ENCODE assay signal across 15 cellular contexts in the genomic region with DNA sequence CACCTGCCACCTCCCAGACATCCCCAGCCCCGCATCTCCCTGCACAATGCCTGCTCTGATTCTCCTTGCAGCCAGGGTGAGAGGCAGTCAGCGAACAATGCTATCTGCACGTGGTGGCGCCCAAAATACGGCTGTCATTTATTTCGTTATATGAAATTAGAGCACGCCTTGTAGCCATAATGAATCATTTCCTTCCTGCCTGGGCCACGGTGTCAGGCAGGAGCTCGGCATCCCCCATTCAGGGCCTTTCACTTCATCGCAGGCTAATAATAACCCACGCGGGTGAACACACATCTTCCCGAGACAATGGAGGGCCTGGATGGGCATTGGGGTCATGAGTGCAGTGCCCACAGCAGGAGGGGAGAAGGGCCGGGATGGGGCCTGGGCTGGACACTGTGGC.
A peak's percentile ranks its signal among the peaks of the same experiment; 100 is the strongest.
DNase-seq lines count a peak whose midpoint lies in the region; ATAC-seq, FAIRE-seq and TF ChIP-seq lines count a peak whose summit lies in the region.
"Had no signal": no experiment of that assay in that cellular context is flagged by ENCODE, and none has a peak within 500 bp of the region (broad histone marks: within the 10 kb centered on the region; RNA-seq: fewer than 3 reads in every experiment).

No MANE protein-coding gene starts in this region.

- H3K4me3 Mint-ChIP-seq in stimulated activated naive B cell treated with anti-CD40 and anti-IgM and Interleukin-4, amounts not matched to agents 10 μg/mL and 1 μg/mL and 100 μg/mL, for 72 hours, result no peak overlapping the region

- H3K9ac ChIP-seq in HepG2 (ENCODE audit: insufficient read depth, low read depth, low read length), result no peak overlapping the region
- no peak overlapping the region for H3K9ac ChIP-seq in endothelial cell of umbilical vein (replicated peaks; ENCODE audit: extremely low read depth, insufficient read depth, low read length)
- no peak overlapping the region for H3K9ac ChIP-seq in PC-3 (ENCODE audit: low read length)

- H3K9me3 ChIP-seq in right lobe of liver (no peaks in the 10 kb centered on the region), HepG2 (ENCODE audit: low read length) (no peaks in the 10 kb centered on the region), endothelial cell of umbilical vein (replicated peaks; ENCODE audit: control insufficient read depth, insufficient read depth, low read length) (no peaks in the 10 kb centered on the region), PC-3 (ENCODE audit: low read length) (no peaks in the 10 kb centered on the region)
- H3K9me3 ChIP-seq: heart right ventricle, upper lobe of left lung had no signal

- H3K36me3 ChIP-seq in right lobe of liver, result no peaks in the 10 kb centered on the region
- no peaks in the 10 kb centered on the region for H3K36me3 ChIP-seq in HepG2 (replicated peaks in 1 of 2; ENCODE audit: control insufficient read depth in 1 of 2, insufficient read depth in 2 of 2, low read length in 2 of 2)
- no peaks in the 10 kb centered on the region for H3K36me3 ChIP-seq in endothelial cell of umbilical vein (ENCODE audit: control insufficient read depth in 2 of 2, extremely low read depth in 1 of 2, insufficient read depth in 2 of 2, low read length in 2 of 2)
- H3K36me3 ChIP-seq in PC-3 (ENCODE audit: low read depth, low read length), result no peaks in the 10 kb centered on the region
- H3K36me3 ChIP-seq: heart right ventricle, upper lobe of left lung had no signal

- H3K27ac Mint-ChIP-seq in stimulated activated naive B cell treated with anti-CD40 and anti-IgM and Interleukin-4, amounts not matched to agents 10 μg/mL and 1 μg/mL and 100 μg/mL, for 72 hours, result no peak overlapping the region
- H3K27ac Mint-ChIP-seq: activated naive CD4-positive, alpha-beta T cell treated with anti-CD3 and anti-CD28 coated beads, Interleukin-2, amount 50 U/mL, for 72 hours had no signal

- H3K27me3 Mint-ChIP-seq in stimulated activated naive B cell treated with anti-CD40 and anti-IgM and Interleukin-4, amounts not matched to agents 10 μg/mL and 1 μg/mL and 100 μg/mL, for 72 hours, result peaks cover 9 to 30% of the 10 kb centered on the region in 2 donors

- dilution Hi-C loops in endothelial cell of umbilical vein (cut with MboI; ENCODE audit: extremely low pct_ligation_motif_present, low sequenced_read_pairs), result no loop called here

- FAIRE-seq in HepG2 (lab: Jason Lieb, UNC) (no peak), endothelial cell of umbilical vein (lab: Jason Lieb, UNC) (peak; percentile 89)
- FAIRE-seq: HTR-8/SVneo, RCC 7860 had no signal

- H3K4me3 ChIP-seq in right lobe of liver, result no peak overlapping the region
- H3K4me3 ChIP-seq in HepG2 (replicated peaks in 1 of 3; ENCODE audit: insufficient read depth in 1 of 3, low read depth in 2 of 3, low read length in 3 of 3), result no peak overlapping the region
- H3K4me3 ChIP-seq in endothelial cell of umbilical vein (replicated peaks in 1 of 3; ENCODE audit: insufficient read depth in 1 of 3, low read depth in 1 of 3, low read length in 3 of 3), result no peak overlapping the region
- no peak overlapping the region for H3K4me3 ChIP-seq in PC-3 (ENCODE audit: low read length)
- H3K4me3 ChIP-seq: heart right ventricle, upper lobe of left lung had no signal

- H3K27me3 ChIP-seq in right lobe of liver (no peaks in the 10 kb centered on the region), HepG2 (ENCODE audit: control insufficient read depth in 1 of 2, insufficient read depth in 2 of 2, low read length in 2 of 2) (peaks cover 0 to 1% of the 10 kb centered on the region in 2 experiments; a peak in 3 of 5 replicates), endothelial cell of umbilical vein (ENCODE audit: control insufficient read depth in 2 of 2, insufficient read depth in 2 of 2, low read length in 2 of 2) (no peaks in the 10 kb centered on the region), PC-3 (ENCODE audit: low read length) (no peaks in the 10 kb centered on the region)
- H3K27me3 ChIP-seq: upper lobe of left lung had no signal

- ATAC-seq in right lobe of liver, result peak in 3 of 4 donors; percentile 13 to 68 (median 58)
- no peak for ATAC-seq in HepG2
- ATAC-seq in stimulated activated naive B cell treated with anti-CD40 and anti-IgM and Interleukin-4, amounts not matched to agents 10 μg/mL and 1 μg/mL and 100 μg/mL, for 72 hours (replicated peaks), result peak; percentile 23 to 27
- no peak for ATAC-seq in GM21390 (IDR thresholded peaks at IDR 0.05; ENCODE audit: unreplicated experiment)
- no peak for ATAC-seq in PC-3
- no peak for ATAC-seq in GM21515 (IDR thresholded peaks at IDR 0.05; ENCODE audit: unreplicated experiment)

- no peaks in the 10 kb centered on the region for H3K36me3 Mint-ChIP-seq in stimulated activated naive B cell treated with anti-CD40 and anti-IgM and Interleukin-4, amounts not matched to agents 10 μg/mL and 1 μg/mL and 100 μg/mL, for 72 hours
- H3K36me3 Mint-ChIP-seq: activated naive CD4-positive, alpha-beta T cell treated with anti-CD3 and anti-CD28 coated beads, Interleukin-2, amount 50 U/mL, for 72 hours had no signal

- POLR2A ChIA-PET in HepG2 (lab: Yijun Ruan, JAX), result no interaction called here
- POLR2A ChIA-PET in endothelial cell of umbilical vein (lab: Charles Lee), result no interaction called here
- POLR2A ChIA-PET in PC-3 (lab: Charles Lee; ENCODE audit: unreplicated experiment), result no interaction called here

- TF ChIP-seq RAD21 in HepG2 (CRISPR knock-in tag; IDR thresholded peaks at IDR 0.05), result no peak

- no peaks in the 10 kb centered on the region for H3K4me1 Mint-ChIP-seq in stimulated activated naive B cell treated with anti-CD40 and anti-IgM and Interleukin-4, amounts not matched to agents 10 μg/mL and 1 μg/mL and 100 μg/mL, for 72 hours

- H3K9me2 ChIP-seq in PC-3 (replicated peaks; ENCODE audit: low read length), result no peaks in the 10 kb centered on the region

- CTCF ChIA-PET in HepG2 (lab: Yijun Ruan, JAX; ENCODE audit: low intra/inter-chr PET ratio, low total read pairs), result no interaction called here
- CTCF ChIA-PET in endothelial cell of umbilical vein (lab: Charles Lee), result interaction anchor here (1.6 to 2.8 kb wide), 2 partner anchors 22 to 1519 kb away, joined by 6 to 9 read pairs; no protein-coding TSS in a partner anchor
- CTCF ChIA-PET in PC-3 (lab: Charles Lee), result no interaction called here

- 14% methylated on average over 6 of the region's 14 CpGs for WGBS in right lobe of liver (ENCODE audit: insufficient coverage, low coverage, low lambda C conversion rate, missing lambda C conversion rate)
- WGBS in HepG2 (ENCODE audit: low lambda C conversion rate), result 22% methylated on average over 8 of the region's 14 CpGs

- in situ Hi-C loops in HepG2 (cut with HindIII; ENCODE audit: extremely low pct_ligation_motif_present, low pct_unique_long_range_greater_than_20kb), result no loop called here

- H3K79me2 ChIP-seq in HepG2 (ENCODE audit: insufficient read depth, low read length) (no peaks in the 10 kb centered on the region), endothelial cell of umbilical vein (ENCODE audit: control insufficient read depth, insufficient read depth, low read length) (no peaks in the 10 kb centered on the region), PC-3 (ENCODE audit: low read length) (no peaks in the 10 kb centered on the region)

- BruUV-seq in HepG2 (replicated peaks; lab: Mats Ljungman, UMichigan) (no TSS peak), endothelial cell of umbilical vein (replicated peaks; lab: Mats Ljungman, UMichigan) (no TSS peak), PC-3 (replicated peaks; lab: Mats Ljungman, UMichigan) (no TSS peak)

- no peaks in the 10 kb centered on the region for H3K9me1 ChIP-seq in endothelial cell of umbilical vein (replicated peaks; ENCODE audit: control insufficient read depth, extremely low read depth, insufficient read depth, low read length)

- intact Hi-C loops in right lobe of liver (cut with DNase I) (no loop called here), HepG2 (cut with micrococcal nuclease; ENCODE audit: unreplicated experiment) (no loop called here), endothelial cell of umbilical vein (cut with micrococcal nuclease) (loop anchor here (1.0 to 2.0 kb wide), 4 partner anchors 21 to 1518 kb away; a partner anchor contains a TSS), PC-3 (cut with micrococcal nuclease) (no loop called here)

- peaks cover 0 to 2% of the 10 kb centered on the region in 2 donors for H3K9me3 Mint-ChIP-seq in stimulated activated naive B cell treated with anti-CD40 and anti-IgM and Interleukin-4, amounts not matched to agents 10 μg/mL and 1 μg/mL and 100 μg/mL, for 72 hours
- H3K9me3 Mint-ChIP-seq: activated naive CD4-positive, alpha-beta T cell treated with anti-CD3 and anti-CD28 coated beads, Interleukin-2, amount 50 U/mL, for 72 hours had no signal

- H4K20me1 ChIP-seq in HepG2 (ENCODE audit: insufficient read depth, low read length) (no peaks in the 10 kb centered on the region), endothelial cell of umbilical vein (replicated peaks; ENCODE audit: control insufficient read depth, extremely low read depth, insufficient read depth, low read length) (no peaks in the 10 kb centered on the region), PC-3 (ENCODE audit: low read length) (no peaks in the 10 kb centered on the region)

- no peak for TF ChIP-seq EP300 in HepG2 (IDR thresholded peaks at IDR 0.05; ENCODE audit: low read depth in 2 of 2, low read length in 2 of 2)
- TF ChIP-seq EP300 in HepG2 (CRISPR knock-in tag; IDR thresholded peaks at IDR 0.05; ENCODE audit: borderline replicate concordance), result no peak

- H3F3A ChIP-seq in PC-3 (ENCODE audit: low read length, unreplicated experiment), result no peaks in the 10 kb centered on the region

- H3K27ac ChIP-seq in right lobe of liver (no peak overlapping the region), HepG2 (ENCODE audit: extremely low read length, insufficient read depth, low read length) (no peak overlapping the region), endothelial cell of umbilical vein (ENCODE audit: insufficient read depth, low read depth, low read length) (no peak overlapping the region), PC-3 (ENCODE audit: low read length) (no peak overlapping the region)
- H3K27ac ChIP-seq: heart right ventricle, upper lobe of left lung had no signal

- H2AFZ ChIP-seq in HepG2 (ENCODE audit: low read length) (no peak overlapping the region), endothelial cell of umbilical vein (ENCODE audit: low read depth, low read length) (no peak overlapping the region), PC-3 (ENCODE audit: low read length) (no peak overlapping the region)

- TF ChIP-seq CTCF in right lobe of liver (IDR thresholded peaks at IDR 0.05) (no peak), HepG2 (CRISPR knock-in tag; IDR thresholded peaks at IDR 0.05) (no peak), endothelial cell of umbilical vein (IDR thresholded peaks at IDR 0.05; ENCODE audit: extremely low read depth in 1 of 2, insufficient read depth in 1 of 2, low read depth in 1 of 2, low read length in 2 of 2) (no peak), PC-3 (conservative IDR thresholded peaks at IDR 0.05; ENCODE audit: low read depth, low read length) (no peak)

- DNase-seq in right lobe of liver, result peak in 1 of 3 donors; percentile 22
- no peak for DNase-seq in HepG2 (ENCODE audit: low spot score)
- DNase-seq in RKO (ENCODE audit: low spot score), result peak; percentile 24
- DNase-seq in endothelial cell of umbilical vein (ENCODE audit: low read depth, low spot score), result peak; percentile 61
- no peak for DNase-seq in stimulated activated naive B cell treated with anti-CD40 and anti-IgM and Interleukin-4, amounts not matched to agents 10 μg/mL and 1 μg/mL and 100 μg/mL, for 72 hours
- no peak for DNase-seq in PC-3
- DNase-seq: activated CD8-positive, alpha-beta memory T cell treated with anti-CD3 and anti-CD28 coated beads for 24 hours; heart right ventricle; NCI-H1092 treated with DMSO at 0.1 percent for 48 hours had no signal

- H3K4me1 ChIP-seq in right lobe of liver (no peaks in the 10 kb centered on the region), HepG2 (ENCODE audit: insufficient read depth, low read length) (no peaks in the 10 kb centered on the region), endothelial cell of umbilical vein (ENCODE audit: control insufficient read depth, extremely low read depth, insufficient read depth, low read length) (peaks cover 6% of the 10 kb centered on the region), PC-3 (ENCODE audit: insufficient read depth, low read length) (no peaks in the 10 kb centered on the region)
- H3K4me1 ChIP-seq: heart right ventricle had no signal

- no peak for TF ChIP-seq POLR2A in right lobe of liver (IDR thresholded peaks at IDR 0.05)
- TF ChIP-seq POLR2A in HepG2 (IDR thresholded peaks at IDR 0.05; ENCODE audit: insufficient read depth in 1 of 2, low read depth in 2 of 2, low read length in 2 of 2), result no peak
- TF ChIP-seq POLR2A in endothelial cell of umbilical vein (IDR thresholded peaks at IDR 0.05; ENCODE audit: low read depth, low read length), result no peak

- H3K4me2 ChIP-seq in HepG2 (ENCODE audit: low read depth, low read length) (no peak overlapping the region), endothelial cell of umbilical vein (ENCODE audit: insufficient read depth, low read length) (no peak overlapping the region), PC-3 (ENCODE audit: low read length) (no peak overlapping the region)

Comparison
In these comparisons a context has a peak if more than half of its experiments do, and no peak if none do; other contexts are left out.
1. ATAC-seq: peak in right lobe of liver (3 of 4) and stimulated activated naive B cell treated with anti-CD40 and anti-IgM and Interleukin-4, amounts not matched to agents 10 μg/mL and 1 μg/mL and 100 μg/mL, for 72 hours (2 of 2); none in HepG2 (single experiment), GM21390 (single experiment), PC-3 (single experiment) and GM21515 (single experiment).
2. DNase-seq: peak in RKO (single experiment) and endothelial cell of umbilical vein (single experiment); none in HepG2 (single experiment), stimulated activated naive B cell treated with anti-CD40 and anti-IgM and Interleukin-4, amounts not matched to agents 10 μg/mL and 1 μg/mL and 100 μg/mL, for 72 hours (single experiment) and PC-3 (single experiment).